In the genomic region with DNA sequence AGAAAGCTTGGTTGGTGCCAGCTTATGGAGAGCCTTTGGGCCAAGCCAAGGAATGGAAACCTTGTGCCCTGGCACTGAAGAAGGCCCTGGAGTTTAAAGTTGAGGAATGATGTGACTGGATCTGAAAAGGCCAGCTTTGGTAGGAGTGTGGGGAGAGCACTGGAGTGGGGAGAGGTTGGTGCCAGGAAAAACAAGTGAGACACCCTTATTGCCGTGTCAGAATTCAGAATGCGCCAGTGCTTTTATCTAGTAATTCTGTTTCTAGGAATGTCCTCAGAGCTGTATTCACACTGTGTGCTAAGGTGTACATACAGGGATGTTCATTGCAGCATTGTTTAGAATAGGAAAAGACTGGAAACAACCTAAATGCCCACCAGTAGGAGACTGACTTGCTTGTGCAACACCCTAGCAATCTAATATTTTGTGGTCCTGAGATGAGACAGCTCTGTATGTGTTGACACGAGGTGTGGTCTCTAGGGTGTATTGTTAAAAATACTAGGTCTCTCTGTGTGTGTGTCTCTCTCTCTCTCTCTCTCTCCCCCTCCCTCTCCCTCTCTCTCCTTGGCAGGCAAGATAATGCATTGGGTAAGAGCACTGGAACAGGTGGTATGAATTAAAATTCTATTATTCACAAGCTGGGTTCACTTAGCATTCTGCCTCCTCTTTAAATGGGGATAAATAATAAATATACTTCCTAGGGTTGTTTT, we compare ENCODE assay signal across 1 cellular context.
TF ChIP-seq lines count a peak whose summit lies in the region.

No MANE protein-coding gene starts in this region.

TF ChIP-seq in SK-N-SH, 30 proteins besides CTCF, POLR2A, EP300 and RAD21 (continued from another document):
- TF ChIP-seq, protein P1, sequence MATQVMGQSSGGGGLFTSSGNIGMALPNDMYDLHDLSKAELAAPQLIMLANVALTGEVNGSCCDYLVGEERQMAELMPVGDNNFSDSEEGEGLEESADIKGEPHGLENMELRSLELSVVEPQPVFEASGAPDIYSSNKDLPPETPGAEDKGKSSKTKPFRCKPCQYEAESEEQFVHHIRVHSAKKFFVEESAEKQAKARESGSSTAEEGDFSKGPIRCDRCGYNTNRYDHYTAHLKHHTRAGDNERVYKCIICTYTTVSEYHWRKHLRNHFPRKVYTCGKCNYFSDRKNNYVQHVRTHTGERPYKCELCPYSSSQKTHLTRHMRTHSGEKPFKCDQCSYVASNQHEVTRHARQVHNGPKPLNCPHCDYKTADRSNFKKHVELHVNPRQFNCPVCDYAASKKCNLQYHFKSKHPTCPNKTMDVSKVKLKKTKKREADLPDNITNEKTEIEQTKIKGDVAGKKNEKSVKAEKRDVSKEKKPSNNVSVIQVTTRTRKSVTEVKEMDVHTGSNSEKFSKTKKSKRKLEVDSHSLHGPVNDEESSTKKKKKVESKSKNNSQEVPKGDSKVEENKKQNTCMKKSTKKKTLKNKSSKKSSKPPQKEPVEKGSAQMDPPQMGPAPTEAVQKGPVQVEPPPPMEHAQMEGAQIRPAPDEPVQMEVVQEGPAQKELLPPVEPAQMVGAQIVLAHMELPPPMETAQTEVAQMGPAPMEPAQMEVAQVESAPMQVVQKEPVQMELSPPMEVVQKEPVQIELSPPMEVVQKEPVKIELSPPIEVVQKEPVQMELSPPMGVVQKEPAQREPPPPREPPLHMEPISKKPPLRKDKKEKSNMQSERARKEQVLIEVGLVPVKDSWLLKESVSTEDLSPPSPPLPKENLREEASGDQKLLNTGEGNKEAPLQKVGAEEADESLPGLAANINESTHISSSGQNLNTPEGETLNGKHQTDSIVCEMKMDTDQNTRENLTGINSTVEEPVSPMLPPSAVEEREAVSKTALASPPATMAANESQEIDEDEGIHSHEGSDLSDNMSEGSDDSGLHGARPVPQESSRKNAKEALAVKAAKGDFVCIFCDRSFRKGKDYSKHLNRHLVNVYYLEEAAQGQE (IDR thresholded peaks at IDR 0.05; ENCODE audit: low read depth, low read length), result no peak
- TF ChIP-seq JUND (IDR thresholded peaks at IDR 0.05), result no peak
- TF ChIP-seq SMC3 (IDR thresholded peaks at IDR 0.05; ENCODE audit: low read depth, low read length), result no peak
- no peak for TF ChIP-seq RXRA (IDR thresholded peaks at IDR 0.05; ENCODE audit: borderline replicate concordance, low read depth)
- TF ChIP-seq FOXJ3 (CRISPR knock-in tag; IDR thresholded peaks at IDR 0.05), result no peak
